Comparison of ENCODE assay signal across 3 cellular contexts in the genomic region with DNA sequence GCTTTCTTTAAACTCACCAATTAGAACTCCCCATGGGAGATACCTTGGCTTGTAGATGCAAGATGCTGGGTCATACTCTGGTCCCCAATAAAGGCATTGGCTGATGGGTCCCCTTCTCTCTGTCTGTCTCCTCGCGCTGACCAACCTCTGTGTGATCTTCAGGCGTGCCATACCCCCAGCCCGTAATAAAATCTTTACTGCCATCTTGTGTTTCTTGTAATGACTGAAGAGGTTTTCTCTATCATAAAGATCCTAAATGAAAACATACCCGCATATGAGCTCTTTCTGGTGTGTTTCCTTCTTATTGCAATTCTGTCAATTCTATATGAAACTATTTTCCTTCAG. TPM values are rescaled to one million over a fixed set of nuclear protein-coding genes. Genes with fewer than 3 reads are reported as not detected.
"Had no signal": no experiment of that assay in that cellular context is flagged by ENCODE, and none has a peak within 500 bp of the region (broad histone marks: within the 10 kb centered on the region; RNA-seq: fewer than 3 reads in every experiment).

No MANE protein-coding gene starts in this region.

RNA-seq across cellular contexts. Expression of gene CR1, which starts 24.4 kb away (rescaled TPM):
- total RNA-seq: bronchial epithelial cell, epithelial cell of proximal tubule, foreskin keratinocyte had no signal
- polyA plus RNA-seq: foreskin keratinocyte had no signal
